In genomic region chr3:186400026-186400425, GRCh38 we compare ENCODE assay signal across 1 cellular context.
TF ChIP-seq lines count a peak whose summit lies in the region.

No MANE protein-coding gene starts in this region.

TF ChIP-seq in H1, 55 proteins besides CTCF, POLR2A, EP300 and RAD21:
- TF ChIP-seq SIN3A (conservative IDR thresholded peaks at IDR 0.05 in 1 of 2, IDR thresholded peaks at IDR 0.05 in 1 of 2; ENCODE audit: low read depth in 1 of 2, low read length in 2 of 2) (no peak), TCF12 (IDR thresholded peaks at IDR 0.05; ENCODE audit: low read depth, low read length) (no peak), CREB1 (IDR thresholded peaks at IDR 0.05) (no peak), JUND (IDR thresholded peaks at IDR 0.05; ENCODE audit: low read length) (no peak)
